ENCODE assay signal across 10 cellular contexts in genomic region chr3:39409514-39410136, GRCh38. TPM values are rescaled to one million over a fixed set of nuclear protein-coding genes. Genes with fewer than 3 reads are reported as not detected.
DNase-seq lines count a peak whose midpoint lies in the region; ATAC-seq, FAIRE-seq and TF ChIP-seq lines count a peak whose summit lies in the region.
"Had no signal": no experiment of that assay in that cellular context is flagged by ENCODE, and none has a peak within 500 bp of the region (broad histone marks: within the 10 kb centered on the region; RNA-seq: fewer than 3 reads in every experiment).

No MANE protein-coding gene starts in this region.

- H3K4me2 ChIP-seq in KMS-11: peak overlapping the region; percentile 9; the same call in 1 of the 2 replicates

- H2AFZ ChIP-seq in KMS-11 (ENCODE audit: low read depth): no peak overlapping the region

- no peak for FAIRE-seq in D721Med (lab: Jason Lieb, UNC)

- peaks cover 35% of the 10 kb centered on the region for H3K79me2 ChIP-seq in KMS-11 (ENCODE audit: insufficient read depth, low read depth)

- H3K27ac Mint-ChIP-seq in Calu3 (ENCODE audit: unreplicated experiment): peak overlapping the region; percentile 39
- H3K27ac Mint-ChIP-seq in activated naive CD8-positive, alpha-beta T cell treated with anti-CD3 and anti-CD28 coated beads, Interleukin-2, amount 10 ng/mL, durations not matched to agents 7 days and 5 days: no peak overlapping the region
- H3K27ac Mint-ChIP-seq in natural killer cell treated with Interleukin-12 subunit alpha and Interleukin-12 subunit beta and Interleukin-15 and Interleukin-18, amount 100 ng/mL, for 72 hours: peak overlapping the region; percentile 54 to 97

- H3K27me3 Mint-ChIP-seq in Calu3 (ENCODE audit: unreplicated experiment): no peaks in the 10 kb centered on the region
- no peaks in the 10 kb centered on the region for H3K27me3 Mint-ChIP-seq in activated naive CD8-positive, alpha-beta T cell treated with anti-CD3 and anti-CD28 coated beads, Interleukin-2, amount 10 ng/mL, durations not matched to agents 7 days and 5 days
- H3K27me3 Mint-ChIP-seq in natural killer cell treated with Interleukin-12 subunit alpha and Interleukin-12 subunit beta and Interleukin-15 and Interleukin-18, amount 100 ng/mL, for 72 hours: no peaks in the 10 kb centered on the region

- H3K4me1 ChIP-seq in KMS-11 (ENCODE audit: low read depth, poor library complexity, severe bottlenecking): peaks cover 15% of the 10 kb centered on the region

- POLR2A ChIA-PET in activated naive CD8-positive, alpha-beta T cell treated with anti-CD3 and anti-CD28 coated beads, Interleukin-2, amount 10 ng/mL, durations not matched to agents 7 days and 5 days (lab: Charles Lee): interaction anchor here (0.7 to 5.9 kb wide), 2 partner anchors 15 to 25 kb away, joined by 6 to 42 read pairs; no protein-coding TSS in a partner anchor

- 0 out of 2 replicates have a peak, but pooled peaks cover 8% of the 10 kb centered on the region for H4K20me1 ChIP-seq in KMS-11 (ENCODE audit: insufficient read depth)

- TF ChIP-seq CTCF in Calu3 (IDR thresholded peaks at IDR 0.05; ENCODE audit: unreplicated experiment) (no peak), KMS-11 (conservative IDR thresholded peaks at IDR 0.05; ENCODE audit: low read depth, low read length) (no peak), D721Med (IDR thresholded peaks at IDR 0.05; ENCODE audit: insufficient read depth, missing control alignments) (no peak)

- H3K4me3 ChIP-seq in KMS-11 (IDR thresholded peaks at IDR 0.05; ENCODE audit: insufficient read depth, low read depth, low read length): no peak overlapping the region

- no peaks in the 10 kb centered on the region for H3K27me3 ChIP-seq in KMS-11 (ENCODE audit: insufficient read depth, low read depth)

- no peak for ATAC-seq in activated naive CD8-positive, alpha-beta T cell treated with anti-CD3 and anti-CD28 coated beads, Interleukin-2, amount 10 ng/mL, durations not matched to agents 7 days and 5 days (ENCODE audit: low read depth)
- ATAC-seq in natural killer cell treated with Interleukin-12 subunit alpha and Interleukin-12 subunit beta and Interleukin-15 and Interleukin-18, amount 100 ng/mL, for 72 hours: no peak
- ATAC-seq: left lobe of liver had no signal

- H3K4me1 Mint-ChIP-seq in Calu3 (ENCODE audit: low read depth, unreplicated experiment): peaks cover 11% of the 10 kb centered on the region
- peaks cover 48% of the 10 kb centered on the region for H3K4me1 Mint-ChIP-seq in activated naive CD8-positive, alpha-beta T cell treated with anti-CD3 and anti-CD28 coated beads, Interleukin-2, amount 10 ng/mL, durations not matched to agents 7 days and 5 days
- H3K4me1 Mint-ChIP-seq in natural killer cell treated with Interleukin-12 subunit alpha and Interleukin-12 subunit beta and Interleukin-15 and Interleukin-18, amount 100 ng/mL, for 72 hours (ENCODE audit: low read depth in 2 of 2): peaks cover 41 to 54% of the 10 kb centered on the region in 2 donors

- H3K9me3 Mint-ChIP-seq in Calu3 (ENCODE audit: low read depth, unreplicated experiment): no peaks in the 10 kb centered on the region
- H3K9me3 Mint-ChIP-seq in activated naive CD8-positive, alpha-beta T cell treated with anti-CD3 and anti-CD28 coated beads, Interleukin-2, amount 10 ng/mL, durations not matched to agents 7 days and 5 days: no peaks in the 10 kb centered on the region
- no peaks in the 10 kb centered on the region for H3K9me3 Mint-ChIP-seq in natural killer cell treated with Interleukin-12 subunit alpha and Interleukin-12 subunit beta and Interleukin-15 and Interleukin-18, amount 100 ng/mL, for 72 hours

- CTCF ChIA-PET in Calu3 (lab: Charles Lee): interaction anchor here (0.6 kb wide), 1 partner anchor 25 kb away, joined by 3 read pairs; no protein-coding TSS in a partner anchor

- DNase-seq in Calu3: no peak
- DNase-seq in activated naive CD8-positive, alpha-beta T cell treated with anti-CD3 and anti-CD28 coated beads, Interleukin-2, amount 10 ng/mL, durations not matched to agents 7 days and 5 days: no peak
- peak; percentile 12 for DNase-seq in natural killer cell treated with Interleukin-12 subunit alpha and Interleukin-12 subunit beta and Interleukin-15 and Interleukin-18, amount 100 ng/mL, for 72 hours (ENCODE audit: low spot score)
- DNase-seq in NAMALWA (ENCODE audit: low spot score): no peak
- DNase-seq in NCI-H2081 treated with DMSO at 0.1 percent for 48 hours (lab: John Stamatoyannopoulos, UW): no peak
- DNase-seq in substantia nigra (lab: John Stamatoyannopoulos, UW): no peak
- no peak for DNase-seq in D721Med (ENCODE audit: insufficient read length, low spot score)
- DNase-seq: NCI-H1436 treated with DMSO at 0.1 percent for 48 hours had no signal

- peaks cover 83% of the 10 kb centered on the region for H3K36me3 Mint-ChIP-seq in Calu3 (ENCODE audit: insufficient read depth, unreplicated experiment)
- peaks cover 42% of the 10 kb centered on the region for H3K36me3 Mint-ChIP-seq in activated naive CD8-positive, alpha-beta T cell treated with anti-CD3 and anti-CD28 coated beads, Interleukin-2, amount 10 ng/mL, durations not matched to agents 7 days and 5 days
- H3K36me3 Mint-ChIP-seq in natural killer cell treated with Interleukin-12 subunit alpha and Interleukin-12 subunit beta and Interleukin-15 and Interleukin-18, amount 100 ng/mL, for 72 hours: peaks cover 39% of the 10 kb centered on the region

- H3K4me3 Mint-ChIP-seq in Calu3 (ENCODE audit: low read depth, unreplicated experiment): peak overlapping the region; percentile 50
- H3K4me3 Mint-ChIP-seq in activated naive CD8-positive, alpha-beta T cell treated with anti-CD3 and anti-CD28 coated beads, Interleukin-2, amount 10 ng/mL, durations not matched to agents 7 days and 5 days: peak overlapping the region; percentile 57
- peak overlapping the region; percentile 87 for H3K4me3 Mint-ChIP-seq in natural killer cell treated with Interleukin-12 subunit alpha and Interleukin-12 subunit beta and Interleukin-15 and Interleukin-18, amount 100 ng/mL, for 72 hours

- H3K27ac ChIP-seq in KMS-11 (no peak overlapping the region), substantia nigra (ENCODE audit: low read depth, low read length, poor library complexity, severe bottlenecking) (no peak overlapping the region)

- no TSS peak for BruUV-seq in Calu3 (replicated peaks; lab: Mats Ljungman, UMichigan)

- H3K36me3 ChIP-seq in KMS-11 (ENCODE audit: insufficient read depth): peaks cover 20% of the 10 kb centered on the region

- no peak overlapping the region for H3K9ac ChIP-seq in KMS-11

- intact Hi-C loops in Calu3 (cut with micrococcal nuclease; ENCODE audit: unreplicated experiment): loop anchor here (10.0 kb wide), 1 partner anchor 905 kb away; no protein-coding TSS in a partner anchor

RNA-seq across cellular contexts. Expression of gene RPSA, which starts 3.1 kb away (rescaled TPM):
- total RNA-seq in Calu3 (2022): 751 and 904 TPM in 2 replicates
- total RNA-seq in activated naive CD8-positive, alpha-beta T cell treated with anti-CD3 and anti-CD28 coated beads, Interleukin-2, amount 10 ng/mL, durations not matched to agents 7 days and 5 days: 1,000 to 10,000 TPM; 1,282 to 1,296 TPM
- total RNA-seq in natural killer cell treated with Interleukin-12 subunit alpha and Interleukin-12 subunit beta and Interleukin-15 and Interleukin-18, amount 100 ng/mL, for 72 hours: 1,000 to 10,000 TPM; 1,441 to 1,468 TPM

RNA-seq across cellular contexts. Expression of gene SLC25A38, which starts 26.5 kb away (rescaled TPM):
- total RNA-seq in Calu3 (2022): 23.6 and 24.9 TPM in 2 replicates
- 10 to 100 TPM; 46.0 to 46.1 TPM for total RNA-seq in activated naive CD8-positive, alpha-beta T cell treated with anti-CD3 and anti-CD28 coated beads, Interleukin-2, amount 10 ng/mL, durations not matched to agents 7 days and 5 days
- 10 to 100 TPM; 42.1 to 44.5 TPM for total RNA-seq in natural killer cell treated with Interleukin-12 subunit alpha and Interleukin-12 subunit beta and Interleukin-15 and Interleukin-18, amount 100 ng/mL, for 72 hours

RNA-seq across cellular contexts. Expression of gene MOBP, which starts 57.9 kb away (rescaled TPM):
- 0.57 TPM in 1 of 2 replicates, not detected in the other for total RNA-seq in Calu3 (2022)
- not detected for total RNA-seq in activated naive CD8-positive, alpha-beta T cell treated with anti-CD3 and anti-CD28 coated beads, Interleukin-2, amount 10 ng/mL, durations not matched to agents 7 days and 5 days
- total RNA-seq in natural killer cell treated with Interleukin-12 subunit alpha and Interleukin-12 subunit beta and Interleukin-15 and Interleukin-18, amount 100 ng/mL, for 72 hours: not detected
- total RNA-seq: left lobe of liver had no signal
